Comparison of ENCODE assay signal across 16 cellular contexts in the genomic region with DNA sequence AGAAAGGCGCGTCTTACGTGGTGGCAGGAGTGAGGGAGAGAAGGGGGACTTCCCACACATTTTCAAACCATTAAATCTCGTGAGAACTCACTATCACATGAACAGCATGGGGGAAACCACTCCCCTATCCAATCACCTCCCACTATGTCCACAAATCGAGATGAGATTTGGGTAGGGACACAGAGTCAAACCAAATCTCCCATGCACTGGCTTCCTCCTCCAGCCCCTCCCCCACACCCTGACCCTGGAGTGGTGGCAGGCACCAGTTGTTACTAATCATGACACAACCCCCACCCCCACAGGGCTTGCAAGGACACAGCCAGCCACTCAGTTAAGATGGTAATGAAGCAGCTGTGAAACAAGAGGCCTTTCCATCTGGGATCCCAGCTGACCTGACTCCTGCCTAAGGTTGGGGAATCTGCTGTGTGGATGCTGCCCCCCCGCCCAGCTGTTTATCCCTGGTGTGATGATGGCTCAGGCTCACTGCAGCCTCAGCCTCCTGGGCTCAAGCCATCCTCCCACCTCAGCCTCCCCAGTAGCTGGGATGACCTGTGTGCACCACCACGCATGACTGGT. TPM values are rescaled to one million over a fixed set of nuclear protein-coding genes. Genes with fewer than 3 reads are reported as not detected.
A peak's percentile ranks its signal among the peaks of the same experiment; 100 is the strongest.
DNase-seq lines count a peak whose midpoint lies in the region; ATAC-seq and TF ChIP-seq lines count a peak whose summit lies in the region.
"Had no signal": no experiment of that assay in that cellular context is flagged by ENCODE, and none has a peak within 500 bp of the region (broad histone marks: within the 10 kb centered on the region; RNA-seq: fewer than 3 reads in every experiment).

No MANE protein-coding gene starts in this region.

- intact Hi-C loops in activated CD4-positive, alpha-beta T cell treated with anti-CD3 and anti-CD28 coated beads for 36 hours (cut with DNase I, micrococcal nuclease), result no loop called here
- intact Hi-C loops in uterus (cut with DNase I; ENCODE audit: low total_unique reads), result no loop called here

- H2BK15ac ChIP-seq in mesendoderm (replicated peaks; ENCODE audit: low read depth), result no peak overlapping the region

- H3K36me3 Mint-ChIP-seq in activated CD4-positive, alpha-beta T cell treated with anti-CD3 and anti-CD28 coated beads for 36 hours (ENCODE audit: low read depth), result no peaks in the 10 kb centered on the region
- H3K36me3 Mint-ChIP-seq in activated CD4-positive, alpha-beta T cell treated with anti-CD3 and anti-CD28 coated beads, Interleukin-2, amount 10 ng/mL, durations not matched to agents 7 days and 5 days (ENCODE audit: low read depth), result no peaks in the 10 kb centered on the region
- no peaks in the 10 kb centered on the region for H3K36me3 Mint-ChIP-seq in activated T-helper 17 cell treated with anti-CD3 and anti-CD28 coated beads, Interleukin-2, amount 50 U/mL, for 72 hours (ENCODE audit: low read depth)

- CTCF ChIA-PET in activated CD4-positive, alpha-beta T cell treated with anti-CD3 and anti-CD28 coated beads for 36 hours (lab: Charles Lee), result no interaction called here
- CTCF ChIA-PET in activated CD4-positive, alpha-beta T cell treated with anti-CD3 and anti-CD28 coated beads, Interleukin-2, amount 10 ng/mL, durations not matched to agents 7 days and 5 days (lab: Charles Lee), result no interaction called here

- H3K23ac ChIP-seq in mesendoderm (ENCODE audit: low read length), result no peak overlapping the region

- no peak overlapping the region for H3K27ac ChIP-seq in mesendoderm (ENCODE audit: low read depth, low read length)
- no peak overlapping the region for H3K27ac ChIP-seq in uterus
- H3K27ac ChIP-seq: breast epithelium, sigmoid colon, stomach had no signal

- TF ChIP-seq POLR2A in NB4 (IDR thresholded peaks at IDR 0.05; ENCODE audit: extremely low read depth, insufficient read length) (no peak), uterus (IDR thresholded peaks at IDR 0.05) (no peak)

- H3K4me3 ChIP-seq in NB4 (ENCODE audit: low read depth, low read length) (no peak overlapping the region), mesendoderm (ENCODE audit: low read length) (no peak overlapping the region), uterus (no peak overlapping the region)
- H3K4me3 ChIP-seq: breast epithelium, sigmoid colon, stomach had no signal

- no peaks in the 10 kb centered on the region for H3K9me3 Mint-ChIP-seq in activated CD4-positive, alpha-beta T cell treated with anti-CD3 and anti-CD28 coated beads for 36 hours (ENCODE audit: low read depth)
- H3K9me3 Mint-ChIP-seq in activated CD4-positive, alpha-beta T cell treated with anti-CD3 and anti-CD28 coated beads, Interleukin-2, amount 10 ng/mL, durations not matched to agents 7 days and 5 days, result no peaks in the 10 kb centered on the region
- no peaks in the 10 kb centered on the region for H3K9me3 Mint-ChIP-seq in activated T-helper 17 cell treated with anti-CD3 and anti-CD28 coated beads, Interleukin-2, amount 50 U/mL, for 72 hours

- H4K5ac ChIP-seq in mesendoderm (ENCODE audit: low read length), result no peak overlapping the region

- H3K4me1 Mint-ChIP-seq in activated CD4-positive, alpha-beta T cell treated with anti-CD3 and anti-CD28 coated beads for 36 hours, result peaks cover 6% of the 10 kb centered on the region
- H3K4me1 Mint-ChIP-seq in activated CD4-positive, alpha-beta T cell treated with anti-CD3 and anti-CD28 coated beads, Interleukin-2, amount 10 ng/mL, durations not matched to agents 7 days and 5 days, result no peaks in the 10 kb centered on the region
- H3K4me1 Mint-ChIP-seq in activated T-helper 17 cell treated with anti-CD3 and anti-CD28 coated beads, Interleukin-2, amount 50 U/mL, for 72 hours, result no peaks in the 10 kb centered on the region

- H3K56ac ChIP-seq in mesendoderm (ENCODE audit: low read length), result no peak overlapping the region

- no peak overlapping the region for H2AK5ac ChIP-seq in mesendoderm (ENCODE audit: low read length)

- H3K4ac ChIP-seq in mesendoderm (ENCODE audit: low read depth, low read length), result no peak overlapping the region

- H3K79me1 ChIP-seq in mesendoderm (ENCODE audit: low read length), result no peaks in the 10 kb centered on the region

- ATAC-seq in activated CD4-positive, alpha-beta T cell treated with anti-CD3 and anti-CD28 coated beads for 36 hours, result peak; percentile 68
- peak; percentile 49 for ATAC-seq in activated T-helper 17 cell treated with anti-CD3 and anti-CD28 coated beads, Interleukin-2, amount 50 U/mL, for 72 hours (replicated peaks)
- no peak for ATAC-seq in GM18870 (IDR thresholded peaks at IDR 0.05; ENCODE audit: unreplicated experiment)

- H3K4me1 ChIP-seq in mesendoderm (ENCODE audit: control insufficient read depth, low read depth, low read length) (no peaks in the 10 kb centered on the region), uterus (no peaks in the 10 kb centered on the region)
- H3K4me1 ChIP-seq: breast epithelium, sigmoid colon, stomach had no signal

- H3K36me3 ChIP-seq in mesendoderm (ENCODE audit: control insufficient read depth, insufficient read depth, low read length) (no peaks in the 10 kb centered on the region), uterus (no peaks in the 10 kb centered on the region)
- H3K36me3 ChIP-seq: breast epithelium, sigmoid colon, stomach had no signal

- H3K9ac ChIP-seq in mesendoderm (ENCODE audit: low read length), result no peak overlapping the region

- TF ChIP-seq CTCF in NB4 (IDR thresholded peaks at IDR 0.05; ENCODE audit: low read depth, low read length) (no peak), uterus (IDR thresholded peaks at IDR 0.05) (no peak)

- H4K8ac ChIP-seq in mesendoderm (ENCODE audit: low read depth, low read length), result no peak overlapping the region

- H2BK120ac ChIP-seq in mesendoderm (ENCODE audit: low read depth, low read length), result no peak overlapping the region

- no peak overlapping the region for H3K4me3 Mint-ChIP-seq in activated CD4-positive, alpha-beta T cell treated with anti-CD3 and anti-CD28 coated beads for 36 hours
- H3K4me3 Mint-ChIP-seq in activated CD4-positive, alpha-beta T cell treated with anti-CD3 and anti-CD28 coated beads, Interleukin-2, amount 10 ng/mL, durations not matched to agents 7 days and 5 days, result no peak overlapping the region
- H3K4me3 Mint-ChIP-seq in activated T-helper 17 cell treated with anti-CD3 and anti-CD28 coated beads, Interleukin-2, amount 50 U/mL, for 72 hours, result no peak overlapping the region

- no peaks in the 10 kb centered on the region for H3K27me3 Mint-ChIP-seq in activated CD4-positive, alpha-beta T cell treated with anti-CD3 and anti-CD28 coated beads for 36 hours
- H3K27me3 Mint-ChIP-seq in activated CD4-positive, alpha-beta T cell treated with anti-CD3 and anti-CD28 coated beads, Interleukin-2, amount 10 ng/mL, durations not matched to agents 7 days and 5 days, result no peaks in the 10 kb centered on the region
- H3K27me3 Mint-ChIP-seq in activated T-helper 17 cell treated with anti-CD3 and anti-CD28 coated beads, Interleukin-2, amount 50 U/mL, for 72 hours, result peaks cover 20% of the 10 kb centered on the region

- POLR2A ChIA-PET in activated CD4-positive, alpha-beta T cell treated with anti-CD3 and anti-CD28 coated beads for 36 hours (lab: Charles Lee), result interaction anchor here (0.7 kb wide), 1 partner anchor 28 kb away, joined by 4 read pairs; no protein-coding TSS in a partner anchor
- POLR2A ChIA-PET in activated CD4-positive, alpha-beta T cell treated with anti-CD3 and anti-CD28 coated beads, Interleukin-2, amount 10 ng/mL, durations not matched to agents 7 days and 5 days (lab: Charles Lee), result no interaction called here

- no peaks in the 10 kb centered on the region for H3K9me3 ChIP-seq in uterus
- H3K9me3 ChIP-seq: breast epithelium, Caco-2, sigmoid colon, stomach had no signal

- H3K4me2 ChIP-seq in mesendoderm (ENCODE audit: low read length), result no peak overlapping the region

- no CpG with 5 or more reads among the region's 7 CpGs for WGBS in mesendoderm (ENCODE audit: extremely low coverage, insufficient coverage, low lambda C conversion rate)

- no peak overlapping the region for H2BK5ac ChIP-seq in mesendoderm (ENCODE audit: low read length)

- no peaks in the 10 kb centered on the region for H3K79me2 ChIP-seq in mesendoderm (ENCODE audit: control insufficient read depth, insufficient read depth, low read length)

- DNase-seq in activated CD4-positive, alpha-beta T cell treated with anti-CD3 and anti-CD28 coated beads for 36 hours, result peak; percentile 61
- DNase-seq in activated CD4-positive, alpha-beta T cell treated with anti-CD3 and anti-CD28 coated beads, Interleukin-2, amount 10 ng/mL, durations not matched to agents 7 days and 5 days, result no peak
- DNase-seq in NB4 (ENCODE audit: low read depth) (peak; percentile 57), mesendoderm (peak; percentile 88), NCI-H2081 (lab: John Stamatoyannopoulos, UW) (no peak), uterus (no peak)
- DNase-seq: activated naive CD4-positive, alpha-beta T cell treated with Interleukin-2 at 50 U/mL for 16 hours; effector memory CD4-positive, alpha-beta T cell; GOT3; NCI-H1436; sigmoid colon; stomach had no signal

- H3K18ac ChIP-seq in mesendoderm (ENCODE audit: low read length), result no peak overlapping the region

- no peak overlapping the region for H3K27ac Mint-ChIP-seq in activated CD4-positive, alpha-beta T cell treated with anti-CD3 and anti-CD28 coated beads for 36 hours
- no peak overlapping the region for H3K27ac Mint-ChIP-seq in activated CD4-positive, alpha-beta T cell treated with anti-CD3 and anti-CD28 coated beads, Interleukin-2, amount 10 ng/mL, durations not matched to agents 7 days and 5 days
- H3K27ac Mint-ChIP-seq in activated T-helper 17 cell treated with anti-CD3 and anti-CD28 coated beads, Interleukin-2, amount 50 U/mL, for 72 hours, result no peak overlapping the region

- H3K27me3 ChIP-seq in mesendoderm (ENCODE audit: insufficient read depth, low read length, poor library complexity) (no peaks in the 10 kb centered on the region), uterus (no peaks in the 10 kb centered on the region)

RNA-seq across cellular contexts. Expression of gene FUBP3, which starts 57.1 kb away (rescaled TPM):
- total RNA-seq in activated CD4-positive, alpha-beta T cell treated with anti-CD3 and anti-CD28 coated beads for 36 hours, result 10 to 100 TPM; 36.4 to 38.5 TPM
- 10 to 100 TPM; 34.2 to 34.5 TPM for total RNA-seq in activated CD4-positive, alpha-beta T cell treated with anti-CD3 and anti-CD28 coated beads, Interleukin-2, amount 10 ng/mL, durations not matched to agents 7 days and 5 days
- total RNA-seq in activated T-helper 17 cell treated with anti-CD3 and anti-CD28 coated beads, Interleukin-2, amount 50 U/mL, for 72 hours, result 10 to 100 TPM; 25.4 to 47.6 TPM
- 50.6 TPM for polyA plus RNA-seq in mesendoderm (2013, experiment 1 of 2)
- polyA plus RNA-seq in mesendoderm (2013, experiment 2 of 2), result 51.1 TPM
- 10 to 100 TPM; 22.4 to 65.6 (median 38.6) TPM for total RNA-seq in uterus

Comparison
In these comparisons a context has a peak if more than half of its experiments do, and no peak if none do; other contexts are left out.
1. DNase-seq: peak in activated CD4-positive, alpha-beta T cell treated with anti-CD3 and anti-CD28 coated beads for 36 hours (single experiment), NB4 (single experiment) and mesendoderm (single experiment); none in activated CD4-positive, alpha-beta T cell treated with anti-CD3 and anti-CD28 coated beads, Interleukin-2, amount 10 ng/mL, durations not matched to agents 7 days and 5 days (single experiment), NCI-H2081 (0 of 2) and uterus (0 of 2).